38 cellular contexts compared by ENCODE assay signal in the genomic region with DNA sequence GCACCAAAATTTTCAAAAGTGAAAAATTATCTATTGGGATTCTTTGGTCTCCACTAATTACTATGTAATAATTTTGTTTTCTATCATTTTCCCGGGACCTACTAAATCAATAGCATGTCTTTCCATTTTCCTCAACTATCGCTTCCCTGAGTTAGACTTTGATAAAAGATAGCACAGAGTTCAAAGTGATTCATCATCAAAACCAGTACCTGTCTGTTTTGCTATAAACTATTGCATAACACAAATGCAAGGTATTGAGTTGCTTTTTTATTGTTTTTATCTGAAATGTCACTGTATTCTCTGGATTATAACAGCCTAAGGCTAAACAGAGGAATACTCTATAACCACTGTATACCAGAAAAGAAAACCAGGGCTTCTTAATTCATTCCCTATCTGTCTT. TPM values are rescaled to one million over a fixed set of nuclear protein-coding genes. Genes with fewer than 3 reads are reported as not detected.
"Had no signal": no experiment of that assay in that cellular context is flagged by ENCODE, and none has a peak within 500 bp of the region (broad histone marks: within the 10 kb centered on the region; RNA-seq: fewer than 3 reads in every experiment).

No MANE protein-coding gene starts in this region.

- DNase-seq: activated B cell treated with CpG ODN at 0.5 μM for 24 hours; activated CD4-positive, alpha-beta memory T cell treated with anti-CD3 and anti-CD28 coated beads for 36 hours; activated CD4-positive, alpha-beta T cell treated with anti-CD3 and anti-CD28 coated beads for 4 hours; activated CD4-positive, alpha-beta T cell treated with anti-CD3 and anti-CD28 coated beads, Interleukin-2, amount 50 U/mL, for 1 hour; activated CD4-positive, CD25-positive, alpha-beta regulatory T cell treated with anti-CD3 and anti-CD28 coated beads, Interleukin-2, amount 50 U/mL, for 72 hours; activated CD8-positive, alpha-beta memory T cell treated with anti-CD3 and anti-CD28 coated beads, Interleukin-2, amount 50 U/mL, for 4 hours; activated gamma-delta T cell treated with Interleukin-2 at 50 U/mL for 16 hours; activated naive CD4-positive, alpha-beta T cell treated with anti-CD3 and anti-CD28 coated beads for 36 hours; activated T-cell treated with anti-CD3 and anti-CD28 coated beads for 4 hours; activated T-cell treated with anti-CD3 and anti-CD28 coated beads, Interleukin-2, amount 50 U/mL, for 4 hours; adrenal gland; body of pancreas; Kasumi-1; MM.1S; MV-4-11; NCI-H1092; NCI-H1436 treated with DMSO at 0.1 percent for 48 hours; NCI-H1694 treated with DMSO at 0.1 percent for 48 hours; NCI-H2029; NCI-H2107; NCI-H2171; NCI-H510A; NCI-H526; NCI-H748 treated with DMSO at 0.1 percent for 48 hours; NK-92 treated with Interleukin-12 subunit alpha and Interleukin-12 subunit beta, amount 100 ng/mL, for 24 hours; PC-3; Peyer's patch; SIG-M5; T-helper 1 cell; T-helper 2 cell; T-helper 9 cell had no signal

- H3K4me1 ChIP-seq: breast epithelium had no signal

- H3K4me1 Mint-ChIP-seq: activated B cell treated with CpG ODN at 0.5 μM for 24 hours had no signal

- H3K27me3 ChIP-seq: adrenal gland, body of pancreas, breast epithelium, Peyer's patch had no signal

- H3K9me3 Mint-ChIP-seq: activated B cell treated with CpG ODN at 0.5 μM for 24 hours; activated CD4-positive, alpha-beta memory T cell treated with anti-CD3 and anti-CD28 coated beads for 36 hours; activated naive CD4-positive, alpha-beta T cell treated with anti-CD3 and anti-CD28 coated beads, Interleukin-2, amount 50 U/mL, for 72 hours; activated T-cell treated with anti-CD3 and anti-CD28 coated beads, Interleukin-2, amount 50 U/mL, for 4 hours; activated T-helper 1 cell treated with anti-CD3 and anti-CD28 coated beads, Interleukin-12 subunit alpha, Interleukin-12 subunit beta, Interleukin-2, Interleukin-4 antibody, amounts not matched to agents 30 ng/mL and 10 ng/mL and 1 ng/mL, durations not matched to agents 14 hours and 24 hours and 36 hours had no signal

- H3K36me3 Mint-ChIP-seq: activated CD4-positive, alpha-beta memory T cell treated with anti-CD3 and anti-CD28 coated beads for 36 hours; activated naive CD4-positive, alpha-beta T cell treated with anti-CD3 and anti-CD28 coated beads, Interleukin-2, amount 50 U/mL, for 72 hours had no signal

- H3K36me3 ChIP-seq: adrenal gland, breast epithelium, Peyer's patch had no signal

- H3K4me3 Mint-ChIP-seq: activated B cell treated with CpG ODN at 0.5 μM for 24 hours; activated CD4-positive, alpha-beta memory T cell treated with anti-CD3 and anti-CD28 coated beads for 36 hours; activated naive CD4-positive, alpha-beta T cell treated with anti-CD3 and anti-CD28 coated beads for 36 hours; activated T-cell treated with anti-CD3 and anti-CD28 coated beads, Interleukin-2, amount 50 U/mL, for 4 hours; activated T-helper 1 cell treated with anti-CD3 and anti-CD28 coated beads, Interleukin-12 subunit alpha, Interleukin-12 subunit beta, Interleukin-2, Interleukin-4 antibody, amounts not matched to agents 30 ng/mL and 10 ng/mL and 1 ng/mL, durations not matched to agents 14 hours and 24 hours and 36 hours had no signal

- H3K27ac ChIP-seq: adrenal gland, body of pancreas, breast epithelium, RWPE1, VCaP had no signal

- H3K9me3 ChIP-seq: adrenal gland, body of pancreas, Peyer's patch had no signal

- H3K4me3 ChIP-seq: adrenal gland, body of pancreas, breast epithelium, Peyer's patch had no signal

- H3K27ac Mint-ChIP-seq: activated B cell treated with CpG ODN at 0.5 μM for 24 hours; activated CD4-positive, alpha-beta memory T cell treated with anti-CD3 and anti-CD28 coated beads for 36 hours; activated naive CD4-positive, alpha-beta T cell treated with anti-CD3 and anti-CD28 coated beads for 36 hours; activated naive CD4-positive, alpha-beta T cell treated with anti-CD3 and anti-CD28 coated beads, Interleukin-2, amount 50 U/mL, for 72 hours; activated T-helper 1 cell treated with anti-CD3 and anti-CD28 coated beads, Interleukin-12 subunit alpha, Interleukin-12 subunit beta, Interleukin-2, Interleukin-4 antibody, amounts not matched to agents 30 ng/mL and 10 ng/mL and 1 ng/mL, durations not matched to agents 14 hours and 24 hours and 36 hours had no signal

- ATAC-seq: activated naive CD4-positive, alpha-beta T cell treated with anti-CD3 and anti-CD28 coated beads, Interleukin-2, amount 50 U/mL, for 72 hours; activated T-cell treated with anti-CD3 and anti-CD28 coated beads, Interleukin-2, amount 50 U/mL, for 4 hours; body of pancreas; PC-3; Right ventricle myocardium inferior; SK-N-SH treated with all-trans-retinoic acid at 6 μM for 48 hours had no signal

RNA-seq across cellular contexts. Expression of a gene that starts 19.7 kb away (rescaled TPM):
- total RNA-seq: activated naive CD4-positive, alpha-beta T cell treated with anti-CD3 and anti-CD28 coated beads for 36 hours; activated T-helper 1 cell treated with anti-CD3 and anti-CD28 coated beads, Interleukin-12 subunit alpha, Interleukin-12 subunit beta, Interleukin-2, Interleukin-4 antibody, amounts not matched to agents 30 ng/mL and 10 ng/mL and 1 ng/mL, durations not matched to agents 14 hours and 24 hours and 36 hours had no signal
